8 cellular contexts compared by ENCODE assay signal in the genomic region with DNA sequence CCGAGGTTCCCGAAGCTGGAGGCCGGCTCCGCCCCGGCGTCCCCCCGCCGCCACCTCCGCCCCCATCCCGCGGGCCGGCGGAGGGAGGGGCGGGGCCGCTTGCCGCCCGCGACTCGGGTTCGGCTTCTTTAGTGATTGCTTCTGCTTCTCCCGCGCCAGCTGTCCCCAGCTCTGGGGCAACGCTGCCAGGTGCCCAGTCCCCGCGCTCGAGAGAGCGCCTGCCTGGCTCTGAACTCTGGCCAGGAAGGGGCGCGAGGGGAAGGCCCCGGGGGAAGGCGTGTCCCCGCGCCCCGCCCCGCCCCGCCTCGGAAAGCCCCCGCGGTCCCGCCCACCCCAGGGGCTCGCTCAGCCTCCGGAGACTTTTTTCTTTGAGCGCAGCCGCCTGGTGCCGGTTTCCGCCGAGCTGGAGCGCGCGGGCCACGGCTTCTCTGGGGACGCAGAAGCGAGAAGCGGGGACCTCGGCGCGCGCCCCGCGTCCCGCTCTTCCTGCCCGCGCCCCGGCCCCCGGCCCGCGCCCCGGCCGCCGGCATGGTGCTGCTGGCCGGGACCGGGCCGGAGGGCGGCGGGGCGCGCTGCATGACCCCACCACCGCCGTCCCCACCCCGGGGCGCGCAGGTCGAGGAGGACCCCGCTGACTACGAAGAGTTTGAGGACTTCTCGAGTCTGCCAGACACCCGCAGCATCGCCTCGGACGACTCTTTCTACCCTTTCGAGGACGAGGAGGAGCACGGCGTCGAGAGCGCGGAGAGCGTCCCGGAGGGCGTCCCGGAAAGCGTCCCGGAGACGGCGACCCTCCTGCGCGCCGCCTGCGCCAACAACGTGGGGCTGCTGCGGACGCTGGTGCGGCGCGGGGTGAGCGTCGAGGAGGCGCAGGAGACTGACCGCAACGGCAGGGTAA. TPM values are rescaled to one million over a fixed set of nuclear protein-coding genes. Genes with fewer than 3 reads are reported as not detected.
DNase-seq lines count a peak whose midpoint lies in the region; ATAC-seq, FAIRE-seq and TF ChIP-seq lines count a peak whose summit lies in the region.

Gene ANKRD33B (plus strand): TSS at position 131 of the 898 bp plus-strand sequence. CDS start 398 bp downstream, at position 529.

- H3K9ac ChIP-seq in HUES48 (ENCODE audit: low read depth, low read length), result peak within 1 kb of the TSS; percentile 41; the same call in 1 of the 2 replicates

- H3K4me1 Mint-ChIP-seq in Calu3 (ENCODE audit: low read depth, unreplicated experiment), result peaks cover 9% of the 10 kb centered on the region

- peak; percentile 49 for ATAC-seq in GM21381 (IDR thresholded peaks at IDR 0.05; ENCODE audit: unreplicated experiment)

- peak within 1 kb of the TSS; percentile 12 for H3K27ac Mint-ChIP-seq in Calu3 (ENCODE audit: unreplicated experiment)

- H3K27me3 ChIP-seq in HUES48 (ENCODE audit: control insufficient read depth, insufficient read depth, low read length) (peaks cover 83% of the 10 kb centered on the region), ovary (no peaks in the 10 kb centered on the region), transverse colon (peaks cover 68% of the 10 kb centered on the region)

- H3K36me3 ChIP-seq in HUES48 (ENCODE audit: control insufficient read depth, insufficient read depth, low read length) (no peaks in the 10 kb centered on the region), ovary (no peaks in the 10 kb centered on the region), transverse colon (no peaks in the 10 kb centered on the region)

- no TSS peak for BruUV-seq in Calu3 (replicated peaks; lab: Mats Ljungman, UMichigan)

- intact Hi-C loops in Calu3 (cut with micrococcal nuclease; ENCODE audit: unreplicated experiment), result loop anchor here (10.0 kb wide), 1 partner anchor 61 kb away; no protein-coding TSS in a partner anchor
- intact Hi-C loops in ovary (cut with DNase I), result no loop called here
- intact Hi-C loops in transverse colon (cut with DNase I; ENCODE audit: low total_unique reads), result no loop called here

- peaks cover 24% of the 10 kb centered on the region for H3K36me3 Mint-ChIP-seq in Calu3 (ENCODE audit: insufficient read depth, unreplicated experiment)

- H3K27ac ChIP-seq in HUES48 (ENCODE audit: low read depth, low read length) (peak within 1 kb of the TSS; percentile 81), ovary (no peak within 1 kb of the TSS), transverse colon (peak within 1 kb of the TSS; percentile 65 to 73 (median 71))

- DNase-seq in Calu3, result peak; percentile 70
- peak; percentile 86 for DNase-seq in RCC 7860 (ENCODE audit: low spot score)
- DNase-seq in activated T-cell treated with anti-CD3 and anti-CD28 coated beads, Interleukin-2, amount 50 U/mL, for 48 hours, result peak; percentile 83 to 86
- peak; percentile 75 for DNase-seq in fibroblast of villous mesenchyme (ENCODE audit: low read depth)
- DNase-seq in ovary, result peak in 4 of 5 donors; percentile 19 to 54 (median 44)
- peak; percentile 63 for DNase-seq in transverse colon

- no peak for TF ChIP-seq EP300 in ovary (IDR thresholded peaks at IDR 0.05)
- TF ChIP-seq EP300 in transverse colon (IDR thresholded peaks at IDR 0.05; ENCODE audit: low read depth), result no peak

- TF ChIP-seq POLR2A in ovary (IDR thresholded peaks at IDR 0.05) (no peak), transverse colon (IDR thresholded peaks at IDR 0.05) (peak; percentile 37)

- H3K4me1 ChIP-seq in HUES48 (ENCODE audit: control insufficient read depth, insufficient read depth, low read length) (peaks cover 29% of the 10 kb centered on the region), ovary (ENCODE audit: insufficient read depth) (peaks cover 6% of the 10 kb centered on the region), transverse colon (peaks cover 9 to 34% (median 20%) of the 10 kb centered on the region in 4 donors)

- in situ Hi-C loops in transverse colon (cut with MboI; ENCODE audit: low pct_ligation_motif_present in 1 of 4, low pct_unique_long_range_greater_than_20kb in 1 of 4, low sequenced_read_pairs in 3 of 4), result no loop called here

- peak within 1 kb of the TSS; percentile 79 for H3K4me3 Mint-ChIP-seq in Calu3 (ENCODE audit: low read depth, unreplicated experiment)

- H3K4me3 ChIP-seq in HUES48 (ENCODE audit: low read depth, low read length), result peak within 1 kb of the TSS; percentile 78
- peak within 1 kb of the TSS; percentile 75 for H3K4me3 ChIP-seq in fibroblast of villous mesenchyme (ENCODE audit: low read depth, low read length)
- peak within 1 kb of the TSS; percentile 72 for H3K4me3 ChIP-seq in ovary
- peak within 1 kb of the TSS; percentile 32 to 75 (median 50) for H3K4me3 ChIP-seq in transverse colon

- CTCF ChIA-PET in Calu3 (lab: Charles Lee), result no interaction called here

- TF ChIP-seq CTCF in Calu3 (IDR thresholded peaks at IDR 0.05; ENCODE audit: unreplicated experiment) (no peak), fibroblast of villous mesenchyme (IDR thresholded peaks at IDR 0.05; ENCODE audit: insufficient read depth, low read depth, low read length) (no peak), ovary (IDR thresholded peaks at IDR 0.05) (no peak), transverse colon (IDR thresholded peaks at IDR 0.05) (no peak)

- WGBS in ovary, 3 donors, result 1% methylated on average over 60 to 120 of the region's 120 CpGs
- WGBS in transverse colon (ENCODE audit: low coverage in 1 of 2), 2 donors, result 1% methylated on average over 83 of the region's 120 CpGs; no CpG with 5 or more reads in 1 of the 2 donors

- H3K9me3 Mint-ChIP-seq in Calu3 (ENCODE audit: low read depth, unreplicated experiment), result no peaks in the 10 kb centered on the region

- H3K9me3 ChIP-seq in HUES48 (ENCODE audit: control insufficient read depth, insufficient read depth, low read length) (no peaks in the 10 kb centered on the region), ovary (no peaks in the 10 kb centered on the region), transverse colon (no peaks in the 10 kb centered on the region)

- H3K27me3 Mint-ChIP-seq in Calu3 (ENCODE audit: unreplicated experiment), result peaks cover 7% of the 10 kb centered on the region

- FAIRE-seq in RCC 7860 (lab: Jason Lieb, UNC), result no peak

RNA-seq across cellular contexts. Expression of gene ANKRD33B, which starts in this region (rescaled TPM):
- 2.9 and 3.6 TPM in 2 replicates for total RNA-seq in Calu3 (2022)
- 1.6 and 2.6 TPM in 2 replicates for total RNA-seq in fibroblast of villous mesenchyme
- 10 to 100 TPM in 1 of 7 donors, 1 to 10 TPM in 3, under 1 TPM in 3; 0.65 to 13.3 (median 2.3) TPM for total RNA-seq in ovary
- 1 to 10 TPM in 1 of 2 donors, under 1 TPM in 1; 0.85 to 1.9 TPM for polyA plus RNA-seq in ovary
- 1 to 10 TPM in 3 of 4 donors, under 1 TPM in 1; 0.20 to 3.2 (median 1.4) TPM for total RNA-seq in transverse colon

Comparison
In these comparisons a context has a peak if more than half of its experiments do, and no peak if none do; other contexts are left out.
1. H3K27ac ChIP-seq: peak in HUES48 (single experiment) and transverse colon (4 of 4); none in ovary (0 of 2).
2. Peak in every context shown above with its lines, with median percentiles within 50 percentile points of each other: DNase-seq and H3K4me3 ChIP-seq.